Comparison of ENCODE assay signal across 13 cellular contexts in the genomic region with DNA sequence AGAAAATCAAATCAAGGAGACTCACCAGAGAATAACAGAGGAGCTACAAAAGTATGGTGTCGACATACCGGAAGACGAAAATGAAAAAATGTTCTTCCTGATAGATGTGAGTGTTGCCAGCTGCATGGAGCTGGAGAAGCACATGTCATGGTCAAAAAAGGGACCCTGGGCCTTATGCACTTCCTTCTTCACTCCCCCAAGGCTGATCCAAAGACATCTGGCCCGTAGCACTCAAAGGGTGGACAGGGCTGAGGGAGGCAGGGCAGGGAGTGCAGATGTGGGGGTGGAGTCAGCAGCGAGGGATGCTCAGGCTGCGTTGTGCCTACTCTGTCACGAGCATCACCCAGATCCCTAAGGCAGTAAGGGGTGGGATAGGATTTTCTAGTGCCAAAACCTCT.
"Had no signal": no experiment of that assay in that cellular context is flagged by ENCODE, and none has a peak within 500 bp of the region (broad histone marks: within the 10 kb centered on the region; RNA-seq: fewer than 3 reads in every experiment).

No MANE protein-coding gene starts in this region.

- H3K9me3 ChIP-seq: ascending aorta, esophagus muscularis mucosa, heart left ventricle, psoas muscle had no signal

- H3K27me3 ChIP-seq: ascending aorta, esophagus muscularis mucosa, heart left ventricle had no signal

- H3K9me3 Mint-ChIP-seq: activated T-helper 2 cell treated with anti-CD3 and anti-CD28 coated beads, Interferon-gamma antibody, Interleukin-2, Interleukin-4, amounts not matched to agents 10 μg/mL and 5 μg/mL and 100 μg/mL, durations not matched to agents 14 hours and 24 hours and 36 hours; T-helper 2 cell treated with Interferon-gamma antibody and Interleukin-4, amounts not matched to agents 5 μg/mL and 100 μg/mL, for 36 hours had no signal

- H3K4me3 ChIP-seq: ascending aorta, esophagus muscularis mucosa, heart left ventricle, psoas muscle had no signal

- H3K4me3 Mint-ChIP-seq: activated CD8-positive, alpha-beta T cell treated with anti-CD3 and anti-CD28 coated beads, Interleukin-2, amount 10 ng/mL, durations not matched to agents 7 days and 5 days; T-helper 2 cell treated with Interferon-gamma antibody and Interleukin-4, amounts not matched to agents 5 μg/mL and 100 μg/mL, for 36 hours had no signal

- H3K4me1 ChIP-seq: ascending aorta, esophagus muscularis mucosa, heart left ventricle, psoas muscle had no signal

- H3K27ac ChIP-seq: ascending aorta, esophagus muscularis mucosa, heart left ventricle, psoas muscle had no signal

- DNase-seq: activated CD8-positive, alpha-beta T cell treated with anti-CD3 and anti-CD28 coated beads, Interleukin-2, amount 10 ng/mL, durations not matched to agents 7 days and 5 days; foreskin melanocyte; heart left ventricle; mesendoderm; psoas muscle; stimulated activated CD4-positive, alpha-beta T cell treated with anti-CD3 and anti-CD28 coated beads, Interleukin-4, amount 100 ng/mL, for 1 hour; stimulated activated CD8-positive, alpha-beta memory T cell treated with anti-CD3 and anti-CD28 coated beads, Interleukin-4, amount 100 ng/mL, for 48 hours; stimulated activated naive CD8-positive, alpha-beta T cell treated with anti-CD3 and anti-CD28 coated beads, Interleukin-15, Interleukin-2, amounts not matched to agents 100 U/mL and 50 U/mL, for 24 hours had no signal

- ATAC-seq: activated CD4-positive, CD25-positive, alpha-beta regulatory T cell treated with anti-CD3 and anti-CD28 coated beads, Interleukin-2, amount 50 U/mL, for 24 hours; activated CD8-positive, alpha-beta T cell treated with anti-CD3 and anti-CD28 coated beads, Interleukin-2, amount 10 ng/mL, durations not matched to agents 7 days and 5 days; psoas muscle; stimulated activated naive CD8-positive, alpha-beta T cell treated with anti-CD3 and anti-CD28 coated beads, Interleukin-15, Interleukin-2, amounts not matched to agents 100 U/mL and 50 U/mL, for 24 hours had no signal

- H3K27ac Mint-ChIP-seq: activated CD8-positive, alpha-beta T cell treated with anti-CD3 and anti-CD28 coated beads, Interleukin-2, amount 10 ng/mL, durations not matched to agents 7 days and 5 days; activated T-helper 2 cell treated with anti-CD3 and anti-CD28 coated beads, Interferon-gamma antibody, Interleukin-2, Interleukin-4, amounts not matched to agents 10 μg/mL and 5 μg/mL and 100 μg/mL, durations not matched to agents 14 hours and 24 hours and 36 hours; T-helper 2 cell treated with Interferon-gamma antibody and Interleukin-4, amounts not matched to agents 5 μg/mL and 100 μg/mL, for 36 hours had no signal
